Comparison of ENCODE assay signal across 8 cellular contexts in genomic region chr11:911031-911889, GRCh38. TPM values are rescaled to one million over a fixed set of nuclear protein-coding genes. Genes with fewer than 3 reads are reported as not detected.
DNase-seq lines count a peak whose midpoint lies in the region; ATAC-seq and FAIRE-seq lines count a peak whose summit lies in the region.

No MANE protein-coding gene starts in this region.

- H3K9ac ChIP-seq in mesenchymal stem cell (ENCODE audit: low read length): peak overlapping the region; percentile 90

- peak overlapping the region; percentile 88 for H2BK120ac ChIP-seq in mesenchymal stem cell (ENCODE audit: low read depth, low read length)

- H3K9me3 ChIP-seq in mesenchymal stem cell (ENCODE audit: control insufficient read depth, low read length): no peaks in the 10 kb centered on the region

- H2BK5ac ChIP-seq in mesenchymal stem cell (ENCODE audit: low read depth, low read length, poor library complexity, severe bottlenecking): peak overlapping the region; percentile 90

- H3K4me1 Mint-ChIP-seq in stimulated activated naive B cell treated with anti-CD40 and anti-IgM and Interleukin-4, amounts not matched to agents 10 μg/mL and 1 μg/mL and 100 μg/mL, for 72 hours: peaks cover 21 to 36% of the 10 kb centered on the region in 2 donors

- H3K4me3 Mint-ChIP-seq in stimulated activated naive B cell treated with anti-CD40 and anti-IgM and Interleukin-4, amounts not matched to agents 10 μg/mL and 1 μg/mL and 100 μg/mL, for 72 hours: peak overlapping the region; percentile 91

- H2AK5ac ChIP-seq in mesenchymal stem cell (ENCODE audit: low read length, severe bottlenecking): no peak overlapping the region

- peak overlapping the region in 1 of 2 experiments; percentile 8 for H3K14ac ChIP-seq in mesenchymal stem cell (ENCODE audit: low read length in 2 of 2)

- peak overlapping the region; percentile 91 to 92 for H3K18ac ChIP-seq in mesenchymal stem cell (ENCODE audit: low read depth in 1 of 2, low read length in 2 of 2)

- peaks cover 25% of the 10 kb centered on the region for H3K4me1 ChIP-seq in mesenchymal stem cell (ENCODE audit: control insufficient read depth, insufficient read depth, low read depth, low read length)

- peak overlapping the region; percentile 10 to 68 for H3K4ac ChIP-seq in mesenchymal stem cell (ENCODE audit: low read depth in 1 of 2, low read length in 2 of 2)

- FAIRE-seq in GM19239 (lab: Jason Lieb, UNC): no peak

- ATAC-seq in HG03565 (IDR thresholded peaks at IDR 0.05; ENCODE audit: unreplicated experiment) (peak; percentile 29), HG03378 (IDR thresholded peaks at IDR 0.05; ENCODE audit: unreplicated experiment) (no peak)
- ATAC-seq in stimulated activated naive B cell treated with anti-CD40 and anti-IgM and Interleukin-4, amounts not matched to agents 10 μg/mL and 1 μg/mL and 100 μg/mL, for 72 hours (replicated peaks): peak; percentile 47 to 52

- H3K4me2 ChIP-seq in mesenchymal stem cell (ENCODE audit: low read length, poor library complexity, severe bottlenecking): peak overlapping the region; percentile 72

- WGBS in mesenchymal stem cell: 6% methylated on average over 67 of the region's 68 CpGs

- peak overlapping the region; percentile 88 for H4K91ac ChIP-seq in mesenchymal stem cell (ENCODE audit: low read length)

- peak overlapping the region; percentile 78 to 79 for H3K4me3 ChIP-seq in mesenchymal stem cell (ENCODE audit: insufficient read depth in 1 of 2, low read depth in 1 of 2, low read length in 2 of 2)

- H2AFZ ChIP-seq in mesenchymal stem cell (ENCODE audit: low read depth, low read length): peak overlapping the region; percentile 55

- H3K27me3 ChIP-seq in mesenchymal stem cell (ENCODE audit: control insufficient read depth in 1 of 2, insufficient read depth in 1 of 2, low read length in 2 of 2): no peaks in the 10 kb centered on the region

- H3K36me3 ChIP-seq in mesenchymal stem cell (ENCODE audit: control insufficient read depth in 1 of 2, insufficient read depth in 2 of 2, low read depth in 1 of 2, low read length in 2 of 2): peaks cover 0 to 21% of the 10 kb centered on the region in 2 experiments

- H3K9me3 Mint-ChIP-seq in stimulated activated naive B cell treated with anti-CD40 and anti-IgM and Interleukin-4, amounts not matched to agents 10 μg/mL and 1 μg/mL and 100 μg/mL, for 72 hours: no peaks in the 10 kb centered on the region

- peak; percentile 18 for DNase-seq in Ammon's horn (ENCODE audit: low spot score)
- peak; percentile 53 for DNase-seq in GM19239 (ENCODE audit: insufficient read length, low spot score)
- peak; percentile 19 for DNase-seq in T-helper 9 cell
- peak; percentile 25 for DNase-seq in dedifferentiated amniotic fluid mesenchymal stem cell (ENCODE audit: extremely low spot score)
- peak; percentile 75 for DNase-seq in mesenchymal stem cell
- no peak for DNase-seq in stimulated activated naive B cell treated with anti-CD40 and anti-IgM and Interleukin-4, amounts not matched to agents 10 μg/mL and 1 μg/mL and 100 μg/mL, for 72 hours

- peaks cover 32% of the 10 kb centered on the region for H3K79me1 ChIP-seq in mesenchymal stem cell (replicated peaks; ENCODE audit: low read length, poor library complexity, severe bottlenecking)

- peak overlapping the region; percentile 86 for H3K27ac Mint-ChIP-seq in stimulated activated naive B cell treated with anti-CD40 and anti-IgM and Interleukin-4, amounts not matched to agents 10 μg/mL and 1 μg/mL and 100 μg/mL, for 72 hours

- H3K36me3 Mint-ChIP-seq in stimulated activated naive B cell treated with anti-CD40 and anti-IgM and Interleukin-4, amounts not matched to agents 10 μg/mL and 1 μg/mL and 100 μg/mL, for 72 hours: peaks cover 1 to 8% of the 10 kb centered on the region in 2 donors

- H3K27me3 Mint-ChIP-seq in stimulated activated naive B cell treated with anti-CD40 and anti-IgM and Interleukin-4, amounts not matched to agents 10 μg/mL and 1 μg/mL and 100 μg/mL, for 72 hours: no peaks in the 10 kb centered on the region

- peak overlapping the region; percentile 94 for H4K8ac ChIP-seq in mesenchymal stem cell (ENCODE audit: low read length)

- peak overlapping the region in 1 of 2 experiments; percentile 85 for H2BK12ac ChIP-seq in mesenchymal stem cell (ENCODE audit: low read length in 2 of 2)

- peak overlapping the region; percentile 51 for H3K27ac ChIP-seq in mesenchymal stem cell (ENCODE audit: low read length, poor library complexity, severe bottlenecking)

- H2BK15ac ChIP-seq in mesenchymal stem cell (ENCODE audit: low read depth, poor library complexity, severe bottlenecking): peak overlapping the region; percentile 15

- H3K23ac ChIP-seq in mesenchymal stem cell (ENCODE audit: low read length in 2 of 2): peak overlapping the region in 1 of 2 experiments; percentile 68

RNA-seq across cellular contexts. Expression of gene CHID1, which starts 0.7 kb away (rescaled TPM):
- polyA plus RNA-seq in mesenchymal stem cell (2013, experiment 1 of 2): 67.7 TPM
- polyA plus RNA-seq in mesenchymal stem cell (2013, experiment 2 of 2): 65.9 TPM

RNA-seq across cellular contexts. Expression of gene AP2A2, which starts 14.4 kb away (rescaled TPM):
- polyA plus RNA-seq in mesenchymal stem cell (2013, experiment 1 of 2): 75.8 TPM
- 83.6 TPM for polyA plus RNA-seq in mesenchymal stem cell (2013, experiment 2 of 2)
